Comparison of ENCODE assay signal across 8 cellular contexts in the genomic region with DNA sequence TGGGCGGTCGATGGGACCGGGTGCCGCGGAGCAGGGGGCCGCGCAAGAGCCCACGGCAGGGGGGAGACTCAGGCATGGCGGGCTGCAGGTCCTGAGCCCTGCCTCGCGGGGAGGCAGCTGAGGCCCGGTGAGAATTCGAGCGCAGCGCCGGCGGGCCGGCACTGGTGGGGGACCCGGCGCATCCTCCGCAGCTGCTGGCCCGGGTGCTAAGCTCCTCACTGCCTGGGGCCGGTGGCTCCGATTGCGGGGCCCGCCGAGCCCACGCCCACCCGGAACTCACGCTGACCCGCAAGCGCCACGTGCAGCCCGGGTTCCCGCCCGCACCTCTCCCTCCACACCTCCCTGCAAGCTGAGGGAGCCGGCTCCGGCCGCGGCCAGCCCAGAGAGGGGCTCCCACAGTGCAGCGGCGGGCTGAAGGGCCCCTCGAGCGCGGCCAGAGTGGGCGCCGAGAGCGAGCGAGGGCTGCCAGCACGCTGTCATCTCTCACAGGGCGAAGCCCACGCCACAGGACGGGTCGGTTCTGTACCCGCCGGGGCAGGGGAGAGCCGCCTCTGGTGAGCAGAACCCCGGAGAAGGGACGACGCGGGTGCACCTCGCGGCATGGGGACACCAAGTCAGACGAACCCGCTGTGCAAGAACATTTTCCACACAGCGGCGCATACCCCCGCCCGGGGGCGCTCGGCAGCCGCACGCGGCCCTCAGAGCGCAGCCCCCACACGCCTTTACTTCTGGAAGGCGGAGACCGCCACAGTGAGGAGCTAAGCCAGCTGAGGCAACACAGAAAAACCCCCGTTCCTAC. TPM values are rescaled to one million over a fixed set of nuclear protein-coding genes. Genes with fewer than 3 reads are reported as not detected.
DNase-seq lines count a peak whose midpoint lies in the region; ATAC-seq and TF ChIP-seq lines count a peak whose summit lies in the region.

No MANE protein-coding gene starts in this region.

- H3K9ac ChIP-seq in colonic mucosa (ENCODE audit: low read depth in 2 of 2, low read length in 2 of 2) (peak overlapping the region; percentile 61), neural cell (ENCODE audit: low read length) (peak overlapping the region; percentile 92)

- no peaks in the 10 kb centered on the region for H3K36me3 ChIP-seq in colonic mucosa
- no peaks in the 10 kb centered on the region for H3K36me3 ChIP-seq in neural cell (ENCODE audit: insufficient read depth, low read length)

- H3F3A ChIP-seq in neural cell (ENCODE audit: insufficient read depth, low read length, poor library complexity, severe bottlenecking) = no peaks in the 10 kb centered on the region

- intact Hi-C loops in CD4-positive, alpha-beta T cell (cut with DNase I, micrococcal nuclease) = loop anchor here (1.0 to 10.0 kb wide), 7 partner anchors 17 to 1037 kb away; partner anchors contain the start of genes CDCA4 (in 1 of the 2), INF2 (in 1 of the 2), XRCC3 (in 1 of the 2) and ZFYVE21 (in 1 of the 2)
- intact Hi-C loops in colonic mucosa (cut with DNase I) = no loop called here

- TF ChIP-seq CTCF in CD4-positive, alpha-beta T cell (IDR thresholded peaks at IDR 0.05) = no peak
- no peak for TF ChIP-seq CTCF in colonic mucosa (IDR thresholded peaks at IDR 0.05)
- TF ChIP-seq CTCF in neural cell (IDR thresholded peaks at IDR 0.05; ENCODE audit: poor library complexity, severe bottlenecking) = no peak

- H3K27me3 ChIP-seq in CD4-positive, alpha-beta T cell (ENCODE audit: control insufficient read depth, insufficient read depth, low read length) = no peaks in the 10 kb centered on the region
- H3K27me3 ChIP-seq in colonic mucosa = no peaks in the 10 kb centered on the region
- no peaks in the 10 kb centered on the region for H3K27me3 ChIP-seq in neural cell (ENCODE audit: insufficient read depth, low read depth, low read length)

- ATAC-seq in CD4-positive, alpha-beta T cell (ENCODE audit: poor library complexity) = no peak
- ATAC-seq in GM21423 (IDR thresholded peaks at IDR 0.05; ENCODE audit: unreplicated experiment) = no peak

- H4K20me1 ChIP-seq in neural cell (ENCODE audit: insufficient read depth) = no peaks in the 10 kb centered on the region

- CTCF ChIA-PET in CD4-positive, alpha-beta T cell (lab: Charles Lee) = interaction anchor here (1.0 to 2.6 kb wide), 4 partner anchors 17 to 75 kb away, joined by 4 to 15 read pairs (median 8); partner anchors contain the start of gene ZBTB42

- H3K9me3 Mint-ChIP-seq in CD4-positive, alpha-beta T cell = no peaks in the 10 kb centered on the region

- H3K4me1 ChIP-seq in colonic mucosa = peaks cover 23% of the 10 kb centered on the region

- TF ChIP-seq RAD21 in neural cell (conservative IDR thresholded peaks at IDR 0.05) = no peak

- DNase-seq in CD4-positive, alpha-beta T cell = peak in 3 of 10 experiments; percentile 5 to 39 (median 26)
- peak; percentile 66 for DNase-seq in MV-4-11 (lab: John Stamatoyannopoulos, UW)
- no peak for DNase-seq in colonic mucosa
- DNase-seq in AG20443 (ENCODE audit: low spot score) = no peak
- DNase-seq in NCI-H774 (lab: John Stamatoyannopoulos, UW) = no peak
- DNase-seq in stimulated activated naive CD4-positive, alpha-beta T cell treated with Interleukin-2 at 50 U/mL for 16 hours (lab: John Stamatoyannopoulos, UW) = no peak

- no peaks in the 10 kb centered on the region for H3K27me3 Mint-ChIP-seq in CD4-positive, alpha-beta T cell

- peak overlapping the region; percentile 97 for H3K27ac Mint-ChIP-seq in CD4-positive, alpha-beta T cell

- peak overlapping the region; percentile 96 for H3K4me3 Mint-ChIP-seq in CD4-positive, alpha-beta T cell

- no peaks in the 10 kb centered on the region for H3K9me2 ChIP-seq in neural cell (ENCODE audit: insufficient read depth, low read length)

- H3K79me2 ChIP-seq in neural cell (replicated peaks; ENCODE audit: insufficient read depth, low read length) = peaks cover 20% of the 10 kb centered on the region

- H3K27ac ChIP-seq in CD4-positive, alpha-beta T cell (ENCODE audit: low read depth, low read length) = peak overlapping the region; percentile 52
- H3K27ac ChIP-seq in colonic mucosa (peak overlapping the region; percentile 61), neural cell (ENCODE audit: low read length) (peak overlapping the region; percentile 81)

- peaks cover 36% of the 10 kb centered on the region for H3K36me3 Mint-ChIP-seq in CD4-positive, alpha-beta T cell (ENCODE audit: low read depth)

- POLR2A ChIA-PET in CD4-positive, alpha-beta T cell (lab: Charles Lee) = interaction anchor here (1.0 to 2.6 kb wide), 21 partner anchors 17 to 563 kb away, joined by 3 to 30 read pairs (median 5); partner anchors contain the start of genes ADSS1, AKT1, BRF1 and CDCA4

- H3K9me3 ChIP-seq in CD4-positive, alpha-beta T cell (ENCODE audit: control insufficient read depth, low read length) = no peaks in the 10 kb centered on the region
- H3K9me3 ChIP-seq in colonic mucosa = no peaks in the 10 kb centered on the region
- H3K9me3 ChIP-seq in neural cell (ENCODE audit: low read length) = no peaks in the 10 kb centered on the region

- H3K4me3 ChIP-seq in colonic mucosa (peak overlapping the region; percentile 44), neural cell (ENCODE audit: low read length) (peak overlapping the region; percentile 100)

- peaks cover 32% of the 10 kb centered on the region for H3K4me1 Mint-ChIP-seq in CD4-positive, alpha-beta T cell (ENCODE audit: low read depth)

- TF ChIP-seq EP300 in neural cell (conservative IDR thresholded peaks at IDR 0.05; ENCODE audit: poor library complexity, severe bottlenecking) = no peak

- no peak overlapping the region for H3K4me2 ChIP-seq in neural cell (ENCODE audit: low read length)

- peak overlapping the region; percentile 53 for H2AFZ ChIP-seq in neural cell (ENCODE audit: low read depth, low read length)

TF ChIP-seq in neural cell, 6 proteins besides CTCF, POLR2A, EP300 and RAD21:
- TF ChIP-seq SMC3 (conservative IDR thresholded peaks at IDR 0.05; ENCODE audit: poor library complexity) (no peak), MXI1 (conservative IDR thresholded peaks at IDR 0.05; ENCODE audit: poor library complexity, severe bottlenecking) (no peak), REST (IDR thresholded peaks at IDR 0.05; ENCODE audit: borderline replicate concordance) (no peak), POLR2AphosphoS5 (IDR thresholded peaks at IDR 0.05) (no peak), TAF1 (IDR thresholded peaks at IDR 0.05; ENCODE audit: low read depth) (no peak), EZH2 (IDR thresholded peaks at IDR 0.05; ENCODE audit: borderline replicate concordance, insufficient read depth, low read length, poor library complexity, severe bottlenecking) (no peak)

RNA-seq across cellular contexts. Expression of gene SIVA1, which starts 1.2 kb away (rescaled TPM):
- 100 to 1,000 TPM; 111 to 124 TPM for total RNA-seq in CD4-positive, alpha-beta T cell
- 100 to 1,000 TPM in 1 of 2 donors, 10 to 100 TPM in 1; 58.8 to 153 TPM for total RNA-seq in colonic mucosa
- 171 and 180 TPM in 2 replicates for polyA plus RNA-seq in neural cell
- 25.8 and 39.2 TPM in 2 replicates for polyA minus RNA-seq in neural cell

RNA-seq across cellular contexts. Expression of gene ADSS1, which starts 27.7 kb away (rescaled TPM):
- total RNA-seq in CD4-positive, alpha-beta T cell = 1 to 10 TPM; 2.0 to 2.7 TPM
- total RNA-seq in colonic mucosa = 1 to 10 TPM; 3.5 to 4.0 TPM
- 3.4 and 4.3 TPM in 2 replicates for polyA plus RNA-seq in neural cell
- polyA minus RNA-seq in neural cell = 0.73 and 0.93 TPM in 2 replicates

RNA-seq across cellular contexts. Expression of gene AKT1, which starts 43.8 kb away (rescaled TPM):
- 10 to 100 TPM; 58.8 to 66.5 TPM for total RNA-seq in CD4-positive, alpha-beta T cell
- 100 to 1,000 TPM; 117 to 181 TPM for total RNA-seq in colonic mucosa
- 159 and 164 TPM in 2 replicates for polyA plus RNA-seq in neural cell
- 162 and 169 TPM in 2 replicates for polyA minus RNA-seq in neural cell

RNA-seq across cellular contexts. Expression of gene ZBTB42, which starts 49.2 kb away (rescaled TPM):
- total RNA-seq in CD4-positive, alpha-beta T cell = 1 to 10 TPM; 2.9 to 3.0 TPM
- total RNA-seq in colonic mucosa = 1 to 10 TPM; 6.6 to 7.0 TPM
- not detected in 2 replicates for polyA plus RNA-seq in neural cell
- polyA minus RNA-seq in neural cell = 0.49 TPM in 1 of 2 replicates, not detected in the other
